13 cellular contexts compared by ENCODE assay signal in the genomic region with DNA sequence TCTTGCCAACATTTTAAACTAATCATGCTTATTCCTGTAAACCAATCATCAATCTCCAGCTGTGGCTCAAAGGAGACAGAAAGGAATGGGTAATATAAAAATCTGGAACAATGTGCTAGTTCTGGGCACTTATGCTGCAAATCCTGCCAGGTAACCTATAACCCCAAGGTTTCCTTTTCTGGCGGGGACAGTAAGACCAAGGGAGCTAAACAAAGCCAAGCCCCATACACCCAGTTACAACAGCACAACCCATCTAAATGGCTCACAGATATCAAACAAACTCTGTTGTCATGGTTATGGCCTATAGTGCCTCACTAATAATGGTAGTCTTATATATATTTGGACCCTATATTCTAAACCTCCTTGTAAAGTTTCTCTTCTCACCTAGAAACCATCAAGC.
"Had no signal": no experiment of that assay in that cellular context is flagged by ENCODE, and none has a peak within 500 bp of the region (broad histone marks: within the 10 kb centered on the region; RNA-seq: fewer than 3 reads in every experiment).

No MANE protein-coding gene starts in this region.

- H3K27me3 ChIP-seq: transverse colon had no signal

- H3K36me3 ChIP-seq: transverse colon had no signal

- DNase-seq: activated B cell treated with CpG ODN at 0.5 μM for 24 hours; activated CD4-positive, alpha-beta T cell treated with anti-CD3 and anti-CD28 coated beads, Interleukin-2, amount 10 ng/mL, durations not matched to agents 24 days and 14 days; activated effector memory CD4-positive, alpha-beta T cell treated with Interleukin-2 at 50 U/mL for 16 hours; activated T-cell treated with anti-CD3 and anti-CD28 coated beads for 4 hours; effector CD8-positive, alpha-beta T cell; kidney; left ventricle myocardium superior; T-helper 1 cell; transverse colon had no signal

- ATAC-seq: left ventricle myocardium superior had no signal

- H3K4me3 ChIP-seq: SK-N-MC, skin epidermis, transverse colon had no signal

- H3K4me1 ChIP-seq: parathyroid adenoma, transverse colon had no signal

- H3K4me3 Mint-ChIP-seq: activated B cell treated with CpG ODN at 0.5 μM for 24 hours; activated CD4-positive, alpha-beta T cell treated with anti-CD3 and anti-CD28 coated beads, Interleukin-2, amount 10 ng/mL, durations not matched to agents 24 days and 14 days; neural crest cell had no signal

- H3K27me3 Mint-ChIP-seq: activated CD4-positive, alpha-beta T cell treated with anti-CD3 and anti-CD28 coated beads, Interleukin-2, amount 10 ng/mL, durations not matched to agents 24 days and 14 days had no signal

- H3K27ac Mint-ChIP-seq: activated B cell treated with CpG ODN at 0.5 μM for 24 hours; activated CD4-positive, alpha-beta T cell treated with anti-CD3 and anti-CD28 coated beads, Interleukin-2, amount 10 ng/mL, durations not matched to agents 24 days and 14 days had no signal

- H3K4me1 Mint-ChIP-seq: activated B cell treated with CpG ODN at 0.5 μM for 24 hours had no signal

- H3K27ac ChIP-seq: parathyroid adenoma, SK-N-MC, skin epidermis, transverse colon had no signal
